ENCODE assay signal across 8 cellular contexts in genomic region chrX:54530358-54530900, GRCh38. TPM values are rescaled to one million over a fixed set of nuclear protein-coding genes. Genes with fewer than 3 reads are reported as not detected.
DNase-seq lines count a peak whose midpoint lies in the region; ATAC-seq and TF ChIP-seq lines count a peak whose summit lies in the region.

No MANE protein-coding gene starts in this region.

- H4K8ac ChIP-seq in mesenchymal stem cell (ENCODE audit: low read length): no peak overlapping the region

- H3K27ac Mint-ChIP-seq in central memory CD8-positive, alpha-beta T cell (ENCODE audit: low read depth): peak overlapping the region; percentile 92

- no peaks in the 10 kb centered on the region for H4K20me1 ChIP-seq in MM.1S (ENCODE audit: insufficient read depth, low read length)

- H3K36me3 ChIP-seq in MM.1S (replicated peaks; ENCODE audit: insufficient read depth, low read length) (no peaks in the 10 kb centered on the region), mesenchymal stem cell (ENCODE audit: control insufficient read depth in 1 of 2, insufficient read depth in 2 of 2, low read depth in 1 of 2, low read length in 2 of 2) (peaks cover 0 to 12% of the 10 kb centered on the region in 2 experiments), upper lobe of left lung (peaks cover 0 to 4% (median 0%) of the 10 kb centered on the region in 4 donors)

- H2BK5ac ChIP-seq in mesenchymal stem cell (ENCODE audit: low read depth, low read length, poor library complexity, severe bottlenecking): no peak overlapping the region

- peaks cover 28% of the 10 kb centered on the region for H3K4me1 Mint-ChIP-seq in central memory CD8-positive, alpha-beta T cell

- no peak for TF ChIP-seq POLR2A in upper lobe of left lung (IDR thresholded peaks at IDR 0.05)

- no peaks in the 10 kb centered on the region for H3K79me1 ChIP-seq in mesenchymal stem cell (replicated peaks; ENCODE audit: low read length, poor library complexity, severe bottlenecking)

- H2BK15ac ChIP-seq in mesenchymal stem cell (ENCODE audit: low read depth, poor library complexity, severe bottlenecking): no peak overlapping the region

- H3K27ac ChIP-seq in MM.1S (ENCODE audit: low read length) (peak overlapping the region; percentile 53; the same call in 1 of the 2 replicates), mesenchymal stem cell (ENCODE audit: low read length, poor library complexity, severe bottlenecking) (peak overlapping the region; percentile 86), upper lobe of left lung (peak overlapping the region; percentile 46 to 91 (median 75))

- H3K4ac ChIP-seq in mesenchymal stem cell (ENCODE audit: low read depth in 1 of 2, low read length in 2 of 2): peak overlapping the region; percentile 51 to 58

- H3K23ac ChIP-seq in mesenchymal stem cell (ENCODE audit: low read length in 2 of 2): no peak overlapping the region

- no peaks in the 10 kb centered on the region for H3K9me2 ChIP-seq in MM.1S (replicated peaks; ENCODE audit: insufficient read depth, low read length)

- H3F3A ChIP-seq in MM.1S (ENCODE audit: insufficient read depth, low read length): no peaks in the 10 kb centered on the region

- peak overlapping the region; percentile 62 to 81 for H3K18ac ChIP-seq in mesenchymal stem cell (ENCODE audit: low read depth in 1 of 2, low read length in 2 of 2)

- peak overlapping the region; percentile 75 for H2AFZ ChIP-seq in MM.1S (ENCODE audit: low read length)
- no peak overlapping the region for H2AFZ ChIP-seq in mesenchymal stem cell (ENCODE audit: low read depth, low read length)

- no peaks in the 10 kb centered on the region for H3K27me3 ChIP-seq in MM.1S (replicated peaks; ENCODE audit: insufficient read depth, low read length)
- H3K27me3 ChIP-seq in mesenchymal stem cell (ENCODE audit: control insufficient read depth in 1 of 2, insufficient read depth in 1 of 2, low read length in 2 of 2): peaks cover 0 to 5% of the 10 kb centered on the region in 2 experiments
- H3K27me3 ChIP-seq in upper lobe of left lung: no peaks in the 10 kb centered on the region

- H2BK120ac ChIP-seq in mesenchymal stem cell (ENCODE audit: low read depth, low read length): peak overlapping the region; percentile 61

- TF ChIP-seq CTCF in MM.1S (IDR thresholded peaks at IDR 0.05; ENCODE audit: low read length) (no peak), upper lobe of left lung (IDR thresholded peaks at IDR 0.05) (no peak)

- H4K91ac ChIP-seq in mesenchymal stem cell (ENCODE audit: low read length): no peak overlapping the region

- H3K9me3 Mint-ChIP-seq in central memory CD8-positive, alpha-beta T cell: peaks cover 5% of the 10 kb centered on the region

- TF ChIP-seq EP300 in upper lobe of left lung (IDR thresholded peaks at IDR 0.05): no peak

- peaks cover 47% of the 10 kb centered on the region for H3K79me2 ChIP-seq in MM.1S (ENCODE audit: low read length)

- no peaks in the 10 kb centered on the region for H3K27me3 Mint-ChIP-seq in central memory CD8-positive, alpha-beta T cell

- peak overlapping the region; percentile 89 for H3K4me3 Mint-ChIP-seq in central memory CD8-positive, alpha-beta T cell

- peak overlapping the region; percentile 77 for H3K4me2 ChIP-seq in MM.1S (ENCODE audit: low read depth, low read length)
- H3K4me2 ChIP-seq in mesenchymal stem cell (ENCODE audit: low read length, poor library complexity, severe bottlenecking): peak overlapping the region; percentile 59

- no peaks in the 10 kb centered on the region for H3K9me3 ChIP-seq in MM.1S (replicated peaks; ENCODE audit: insufficient read depth, low read length)
- no peaks in the 10 kb centered on the region for H3K9me3 ChIP-seq in mesenchymal stem cell (ENCODE audit: control insufficient read depth, low read length)
- no peaks in the 10 kb centered on the region for H3K9me3 ChIP-seq in upper lobe of left lung

- H2BK12ac ChIP-seq in mesenchymal stem cell (ENCODE audit: low read length in 2 of 2): no peak overlapping the region

- peak; percentile 5 for DNase-seq in ELR (ENCODE audit: low read depth)
- peak; percentile 7 for DNase-seq in MM.1S
- no peak for DNase-seq in central memory CD8-positive, alpha-beta T cell (ENCODE audit: low spot score in 2 of 2)
- DNase-seq in mesenchymal stem cell: no peak
- DNase-seq in upper lobe of left lung: no peak
- DNase-seq in DMS114 treated with DMSO at 0.1 percent for 48 hours (lab: John Stamatoyannopoulos, UW; ENCODE audit: unreplicated experiment): no peak
- no peak for DNase-seq in DMS153 (lab: John Stamatoyannopoulos, UW)

- H2AK5ac ChIP-seq in mesenchymal stem cell (ENCODE audit: low read length, severe bottlenecking): no peak overlapping the region

- H3K36me3 Mint-ChIP-seq in central memory CD8-positive, alpha-beta T cell (ENCODE audit: insufficient read depth): peaks cover 20% of the 10 kb centered on the region

- ATAC-seq in GM21717 (IDR thresholded peaks at IDR 0.05; ENCODE audit: unreplicated experiment) (peak; percentile 16), upper lobe of left lung (ENCODE audit: low FRiP score in 2 of 2) (peak; percentile 23 to 51)
- peak; percentile 27 for ATAC-seq in central memory CD8-positive, alpha-beta T cell (replicated peaks; ENCODE audit: extremely low read depth, poor library complexity, severe bottlenecking)

- peak overlapping the region in 1 of 2 experiments; percentile 7 for H3K14ac ChIP-seq in mesenchymal stem cell (ENCODE audit: low read length in 2 of 2)

- H3K4me1 ChIP-seq in MM.1S (ENCODE audit: low read length): peaks cover 5% of the 10 kb centered on the region; the same call in 1 of the 2 replicates
- H3K4me1 ChIP-seq in mesenchymal stem cell (ENCODE audit: control insufficient read depth, insufficient read depth, low read depth, low read length): peaks cover 5% of the 10 kb centered on the region
- peaks cover 9 to 20% (median 17%) of the 10 kb centered on the region in 4 donors for H3K4me1 ChIP-seq in upper lobe of left lung

- H3K9ac ChIP-seq in MM.1S (ENCODE audit: low read length) (peak overlapping the region; percentile 89), mesenchymal stem cell (ENCODE audit: low read length) (peak overlapping the region; percentile 94)

- H3K4me3 ChIP-seq in MM.1S (ENCODE audit: low read length) (peak overlapping the region; percentile 83), mesenchymal stem cell (ENCODE audit: insufficient read depth in 1 of 2, low read depth in 1 of 2, low read length in 2 of 2) (peak overlapping the region; percentile 75 to 93), upper lobe of left lung (peak overlapping the region; percentile 40 to 74 (median 62))

- 1% methylated on average over 13 of the region's 21 CpGs for WGBS in mesenchymal stem cell
- WGBS in upper lobe of left lung, 2 donors: 0 to 43% methylated on average over 1 to 21 of the region's 21 CpGs

RNA-seq across cellular contexts. Expression of gene GNL3L, which starts 0.4 kb away (rescaled TPM):
- 13.5 TPM for polyA plus RNA-seq in mesenchymal stem cell (2013, experiment 1 of 2)
- 13.2 TPM for polyA plus RNA-seq in mesenchymal stem cell (2013, experiment 2 of 2)
- 10 to 100 TPM; 24.6 to 37.7 (median 29.3) TPM for total RNA-seq in upper lobe of left lung

RNA-seq across cellular contexts. Expression of gene FGD1, which starts 34.4 kb away (rescaled TPM):
- 16.0 TPM for polyA plus RNA-seq in mesenchymal stem cell (2013, experiment 1 of 2)
- 15.4 TPM for polyA plus RNA-seq in mesenchymal stem cell (2013, experiment 2 of 2)
- total RNA-seq in upper lobe of left lung: 1 to 10 TPM; 1.0 to 4.1 (median 1.7) TPM

Comparison
In these comparisons a context has a peak if more than half of its experiments do, and no peak if none do; other contexts are left out.
1. DNase-seq: peak in ELR (single experiment) and MM.1S (single experiment); none in central memory CD8-positive, alpha-beta T cell (0 of 2), mesenchymal stem cell (single experiment), upper lobe of left lung (0 of 2), DMS114 treated with DMSO at 0.1 percent for 48 hours (single experiment) and DMS153 (single experiment).
2. Peak in every context shown above with its lines, with median percentiles within 50 percentile points of each other: ATAC-seq, H3K27ac ChIP-seq and H3K4me3 ChIP-seq.